22 cellular contexts compared by ENCODE assay signal in genomic region chr7:81167934-81168333, GRCh38.
"Had no signal": no experiment of that assay in that cellular context is flagged by ENCODE, and none has a peak within 500 bp of the region (broad histone marks: within the 10 kb centered on the region; RNA-seq: fewer than 3 reads in every experiment).

No MANE protein-coding gene starts in this region.

- H3K4me1 ChIP-seq: Peyer's patch had no signal

- H3K36me3 ChIP-seq: MG63, Peyer's patch, SJCRH30 had no signal

- DNase-seq: Karpas-422, KG1, MG63, NCI-H1092, NCI-H1105 treated with DMSO at 0.1 percent for 48 hours, NCI-H1417 treated with DMSO at 0.1 percent for 48 hours, NCI-H146, NCI-H1694 treated with DMSO at 0.1 percent for 48 hours, NCI-H1930, NCI-H2081, NCI-H2107, NCI-H2227 treated with DMSO at 0.1 percent for 48 hours, NCI-H524, NCI-H69, NCI-H774, Peyer's patch, SHP77 treated with DMSO at 0.1 percent for 48 hours, SJCRH30 had no signal

- H3K9me3 ChIP-seq: MG63, Peyer's patch, SJCRH30 had no signal

- H3K27ac ChIP-seq: HL-60, Peyer's patch, SJCRH30 had no signal

- H3K4me3 ChIP-seq: MG63, Peyer's patch, SJCRH30 had no signal

- FAIRE-seq: HTR-8/SVneo had no signal

- H3K27me3 ChIP-seq: MG63, Peyer's patch, SJCRH30 had no signal

- ATAC-seq: Right ventricle myocardium inferior, SK-N-SH treated with all-trans-retinoic acid at 6 μM for 48 hours had no signal
